1 cellular context compared by ENCODE assay signal in the genomic region with DNA sequence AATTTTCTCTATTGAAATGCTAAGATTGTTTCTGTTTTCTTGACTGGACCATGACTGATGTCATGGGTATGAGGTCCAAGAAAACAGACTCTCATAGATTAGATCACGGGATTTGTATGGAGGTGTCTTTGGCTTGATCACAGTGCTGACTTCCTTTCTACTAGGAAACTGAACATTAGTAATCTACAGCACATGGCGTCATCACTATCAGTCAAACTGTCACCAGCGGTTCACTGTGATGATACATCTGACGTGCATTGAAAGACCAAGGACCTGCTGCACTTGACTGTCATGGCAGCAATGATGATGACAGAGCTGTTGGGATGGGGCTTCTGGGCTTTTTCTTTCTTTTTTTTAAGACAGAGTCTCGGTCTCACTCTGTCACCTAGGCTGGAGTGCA.
TF ChIP-seq lines count a peak whose summit lies in the region.

No MANE protein-coding gene starts in this region.

TF ChIP-seq in K562, 482 proteins besides CTCF, POLR2A, EP300 and RAD21 (continued from another document and continues in another):
- TF ChIP-seq, protein P1, sequence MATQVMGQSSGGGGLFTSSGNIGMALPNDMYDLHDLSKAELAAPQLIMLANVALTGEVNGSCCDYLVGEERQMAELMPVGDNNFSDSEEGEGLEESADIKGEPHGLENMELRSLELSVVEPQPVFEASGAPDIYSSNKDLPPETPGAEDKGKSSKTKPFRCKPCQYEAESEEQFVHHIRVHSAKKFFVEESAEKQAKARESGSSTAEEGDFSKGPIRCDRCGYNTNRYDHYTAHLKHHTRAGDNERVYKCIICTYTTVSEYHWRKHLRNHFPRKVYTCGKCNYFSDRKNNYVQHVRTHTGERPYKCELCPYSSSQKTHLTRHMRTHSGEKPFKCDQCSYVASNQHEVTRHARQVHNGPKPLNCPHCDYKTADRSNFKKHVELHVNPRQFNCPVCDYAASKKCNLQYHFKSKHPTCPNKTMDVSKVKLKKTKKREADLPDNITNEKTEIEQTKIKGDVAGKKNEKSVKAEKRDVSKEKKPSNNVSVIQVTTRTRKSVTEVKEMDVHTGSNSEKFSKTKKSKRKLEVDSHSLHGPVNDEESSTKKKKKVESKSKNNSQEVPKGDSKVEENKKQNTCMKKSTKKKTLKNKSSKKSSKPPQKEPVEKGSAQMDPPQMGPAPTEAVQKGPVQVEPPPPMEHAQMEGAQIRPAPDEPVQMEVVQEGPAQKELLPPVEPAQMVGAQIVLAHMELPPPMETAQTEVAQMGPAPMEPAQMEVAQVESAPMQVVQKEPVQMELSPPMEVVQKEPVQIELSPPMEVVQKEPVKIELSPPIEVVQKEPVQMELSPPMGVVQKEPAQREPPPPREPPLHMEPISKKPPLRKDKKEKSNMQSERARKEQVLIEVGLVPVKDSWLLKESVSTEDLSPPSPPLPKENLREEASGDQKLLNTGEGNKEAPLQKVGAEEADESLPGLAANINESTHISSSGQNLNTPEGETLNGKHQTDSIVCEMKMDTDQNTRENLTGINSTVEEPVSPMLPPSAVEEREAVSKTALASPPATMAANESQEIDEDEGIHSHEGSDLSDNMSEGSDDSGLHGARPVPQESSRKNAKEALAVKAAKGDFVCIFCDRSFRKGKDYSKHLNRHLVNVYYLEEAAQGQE (CRISPR knock-in tag; IDR thresholded peaks at IDR 0.05; ENCODE audit: low read depth) = no peak
- TF ChIP-seq YY1 (IDR thresholded peaks at IDR 0.05; ENCODE audit: borderline replicate concordance in 1 of 3, control insufficient read depth in 1 of 3, extremely low read depth in 1 of 3, insufficient read depth in 3 of 3, insufficient read length in 1 of 3, insufficient replicate concordance in 2 of 3, low read depth in 1 of 3, low read length in 2 of 3) (peak in 1 of 3 experiments; percentile 34), CCNT2 (IDR thresholded peaks at IDR 0.05; ENCODE audit: borderline replicate concordance, extremely low read depth, insufficient read length, low read depth, low read length) (no peak), SETDB1 (IDR thresholded peaks at IDR 0.05; ENCODE audit: low read length) (no peak), ATF1 (CRISPR knock-in tag; IDR thresholded peaks at IDR 0.05) (no peak), ATF1 (tag; IDR thresholded peaks at IDR 0.05) (peak; percentile 95), CBX3 (IDR thresholded peaks at IDR 0.05; ENCODE audit: borderline replicate concordance in 1 of 2, low read length in 2 of 2) (no peak), RAD51 (IDR thresholded peaks at IDR 0.05; ENCODE audit: borderline replicate concordance, low read depth) (no peak), MTA3 (IDR thresholded peaks at IDR 0.05; ENCODE audit: borderline replicate concordance) (peak; percentile 94), ARID3B (CRISPR knock-in tag; IDR thresholded peaks at IDR 0.05; ENCODE audit: borderline replicate concordance) (no peak), FOXK2 (conservative IDR thresholded peaks at IDR 0.05 in 1 of 2, IDR thresholded peaks at IDR 0.05 in 1 of 2; ENCODE audit: low read depth in 2 of 2) (no peak), SP2 (IDR thresholded peaks at IDR 0.05; ENCODE audit: extremely low read depth, low read depth, low read length, poor library complexity, severe bottlenecking) (no peak), ZNF175 (CRISPR knock-in tag; IDR thresholded peaks at IDR 0.05; ENCODE audit: low read depth) (peak; percentile 78), RBM15 (IDR thresholded peaks at IDR 0.05; ENCODE audit: insufficient read depth, low read length) (no peak), CBX2 (IDR thresholded peaks at IDR 0.05; ENCODE audit: insufficient read depth, low read length, poor library complexity, severe bottlenecking) (no peak), TOE1 (IDR thresholded peaks at IDR 0.05; ENCODE audit: borderline replicate concordance) (no peak), TOE1 (CRISPR knock-in tag; IDR thresholded peaks at IDR 0.05; ENCODE audit: borderline replicate concordance, low read depth) (no peak), KLF6 (CRISPR knock-in tag; IDR thresholded peaks at IDR 0.05; ENCODE audit: borderline replicate concordance) (no peak), NONO (IDR thresholded peaks at IDR 0.05; ENCODE audit: low read depth in 2 of 2, low read length in 1 of 2) (no peak), ESRRA (IDR thresholded peaks at IDR 0.05; ENCODE audit: borderline replicate concordance, low read depth) (no peak), RUNX1 (IDR thresholded peaks at IDR 0.05; ENCODE audit: low read depth) (no peak), ZFX (CRISPR knock-in tag; IDR thresholded peaks at IDR 0.05) (no peak), SMARCA4 (IDR thresholded peaks at IDR 0.05) (no peak), E2F3 (CRISPR knock-in tag; IDR thresholded peaks at IDR 0.05) (no peak), ZNF436 (CRISPR knock-in tag; IDR thresholded peaks at IDR 0.05) (no peak), ZBTB1 (CRISPR knock-in tag; IDR thresholded peaks at IDR 0.05; ENCODE audit: borderline replicate concordance, low read depth) (no peak), RCOR1 (IDR thresholded peaks at IDR 0.05; ENCODE audit: borderline replicate concordance in 1 of 2, low read depth in 2 of 2, low read length in 2 of 2) (peak in 1 of 2 experiments; percentile 22; a peak in 1 of 4 replicates), CBX5 (IDR thresholded peaks at IDR 0.05; ENCODE audit: borderline replicate concordance, low read depth) (no peak), ZNF146 (CRISPR knock-in tag; IDR thresholded peaks at IDR 0.05; ENCODE audit: unreplicated experiment) (no peak), ZEB2 (IDR thresholded peaks at IDR 0.05) (no peak), ZNF586 (CRISPR knock-in tag; conservative IDR thresholded peaks at IDR 0.05) (no peak), UBTF (IDR thresholded peaks at IDR 0.05; ENCODE audit: borderline replicate concordance in 1 of 2, low read depth in 2 of 2, low read length in 2 of 2) (no peak), CBX1 (IDR thresholded peaks at IDR 0.05; ENCODE audit: low read depth) (no peak)
- TF ChIP-seq, protein P2, sequence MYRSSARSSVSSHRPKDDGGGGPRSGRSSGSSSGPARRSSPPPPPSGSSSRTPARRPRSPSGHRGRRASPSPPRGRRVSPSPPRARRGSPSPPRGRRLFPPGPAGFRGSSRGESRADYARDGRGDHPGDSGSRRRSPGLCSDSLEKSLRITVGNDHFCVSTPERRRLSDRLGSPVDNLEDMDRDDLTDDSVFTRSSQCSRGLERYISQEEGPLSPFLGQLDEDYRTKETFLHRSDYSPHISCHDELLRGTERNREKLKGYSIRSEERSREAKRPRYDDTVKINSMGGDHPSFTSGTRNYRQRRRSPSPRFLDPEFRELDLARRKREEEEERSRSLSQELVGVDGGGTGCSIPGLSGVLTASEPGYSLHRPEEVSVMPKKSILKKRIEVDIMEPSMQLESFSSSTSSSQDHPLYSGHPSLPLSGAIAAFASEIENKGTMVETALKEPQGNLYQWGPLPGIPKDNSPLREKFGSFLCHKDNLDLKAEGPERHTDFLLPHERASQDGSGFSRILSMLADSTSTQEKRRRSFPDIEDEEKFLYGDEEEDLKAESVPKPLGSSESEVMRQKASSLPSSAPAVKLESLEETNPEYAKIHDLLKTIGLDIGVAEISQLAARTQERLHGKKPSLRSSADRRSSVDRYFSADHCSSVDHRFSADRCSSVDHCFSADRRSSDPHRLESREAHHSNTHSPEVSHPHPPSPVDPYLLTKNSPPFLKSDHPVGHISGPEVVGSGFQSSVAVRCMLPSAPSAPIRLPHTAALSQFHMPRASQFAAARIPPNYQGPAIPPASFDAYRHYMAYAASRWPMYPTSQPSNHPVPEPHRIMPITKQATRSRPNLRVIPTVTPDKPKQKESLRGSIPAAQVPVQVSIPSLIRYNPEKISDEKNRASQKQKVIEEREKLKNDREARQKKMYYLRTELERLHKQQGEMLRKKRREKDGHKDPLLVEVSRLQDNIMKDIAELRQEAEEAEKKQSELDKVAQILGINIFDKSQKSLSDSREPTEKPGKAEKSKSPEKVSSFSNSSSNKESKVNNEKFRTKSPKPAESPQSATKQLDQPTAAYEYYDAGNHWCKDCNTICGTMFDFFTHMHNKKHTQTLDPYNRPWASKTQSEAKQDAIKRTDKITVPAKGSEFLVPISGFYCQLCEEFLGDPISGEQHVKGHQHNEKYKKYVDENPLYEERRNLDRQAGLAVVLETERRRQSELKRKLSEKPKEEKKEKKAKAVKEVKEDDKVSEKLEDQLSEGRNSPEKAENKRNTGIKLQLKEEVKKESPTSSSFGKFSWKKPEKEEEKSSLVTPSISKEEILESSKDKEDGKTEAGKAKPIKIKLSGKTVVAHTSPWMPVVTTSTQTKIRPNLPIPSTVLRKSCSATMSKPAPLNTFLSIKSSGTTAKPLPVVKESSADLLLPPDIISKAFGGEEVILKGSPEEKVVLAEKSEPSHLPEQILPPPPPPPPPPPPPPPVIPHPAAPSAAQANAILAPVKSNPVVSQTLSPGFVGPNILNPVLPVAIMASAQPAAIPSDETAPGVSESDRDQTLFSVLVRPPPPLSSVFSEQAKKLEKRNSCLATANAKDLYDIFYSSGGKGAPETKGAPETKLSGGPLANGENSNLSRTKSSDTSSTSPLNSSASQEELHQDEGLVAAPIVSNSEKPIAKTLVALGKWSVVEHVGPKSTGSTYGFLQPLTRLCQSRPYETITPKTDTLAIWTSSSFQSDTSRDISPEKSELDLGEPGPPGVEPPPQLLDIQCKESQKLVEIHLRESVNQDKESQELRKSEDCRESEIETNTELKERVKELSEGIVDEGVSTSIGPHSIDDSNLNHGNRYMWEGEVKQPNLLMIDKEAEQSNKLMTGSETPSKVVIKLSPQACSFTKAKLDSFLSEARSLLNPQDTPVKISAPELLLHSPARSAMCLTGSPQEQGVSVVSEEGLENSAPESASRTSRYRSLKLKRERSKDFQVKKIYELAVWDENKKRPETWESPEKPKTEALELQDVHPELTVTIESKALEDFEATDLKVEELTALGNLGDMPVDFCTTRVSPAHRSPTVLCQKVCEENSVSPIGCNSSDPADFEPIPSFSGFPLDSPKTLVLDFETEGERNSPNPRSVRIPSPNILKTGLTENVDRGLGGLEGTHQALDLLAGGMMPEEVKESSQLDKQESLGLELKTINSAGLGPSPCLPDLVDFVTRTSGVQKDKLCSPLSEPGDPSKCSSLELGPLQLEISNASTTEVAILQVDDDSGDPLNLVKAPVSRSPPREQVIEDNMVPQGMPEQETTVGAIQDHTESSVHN (IDR thresholded peaks at IDR 0.05; ENCODE audit: borderline replicate concordance in 1 of 2, low read depth in 1 of 2) = no peak
- TF ChIP-seq, protein P3, sequence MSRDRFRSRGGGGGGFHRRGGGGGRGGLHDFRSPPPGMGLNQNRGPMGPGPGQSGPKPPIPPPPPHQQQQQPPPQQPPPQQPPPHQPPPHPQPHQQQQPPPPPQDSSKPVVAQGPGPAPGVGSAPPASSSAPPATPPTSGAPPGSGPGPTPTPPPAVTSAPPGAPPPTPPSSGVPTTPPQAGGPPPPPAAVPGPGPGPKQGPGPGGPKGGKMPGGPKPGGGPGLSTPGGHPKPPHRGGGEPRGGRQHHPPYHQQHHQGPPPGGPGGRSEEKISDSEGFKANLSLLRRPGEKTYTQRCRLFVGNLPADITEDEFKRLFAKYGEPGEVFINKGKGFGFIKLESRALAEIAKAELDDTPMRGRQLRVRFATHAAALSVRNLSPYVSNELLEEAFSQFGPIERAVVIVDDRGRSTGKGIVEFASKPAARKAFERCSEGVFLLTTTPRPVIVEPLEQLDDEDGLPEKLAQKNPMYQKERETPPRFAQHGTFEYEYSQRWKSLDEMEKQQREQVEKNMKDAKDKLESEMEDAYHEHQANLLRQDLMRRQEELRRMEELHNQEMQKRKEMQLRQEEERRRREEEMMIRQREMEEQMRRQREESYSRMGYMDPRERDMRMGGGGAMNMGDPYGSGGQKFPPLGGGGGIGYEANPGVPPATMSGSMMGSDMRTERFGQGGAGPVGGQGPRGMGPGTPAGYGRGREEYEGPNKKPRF (IDR thresholded peaks at IDR 0.05; ENCODE audit: low read depth, low read length) = no peak
- TF ChIP-seq, protein P4, sequence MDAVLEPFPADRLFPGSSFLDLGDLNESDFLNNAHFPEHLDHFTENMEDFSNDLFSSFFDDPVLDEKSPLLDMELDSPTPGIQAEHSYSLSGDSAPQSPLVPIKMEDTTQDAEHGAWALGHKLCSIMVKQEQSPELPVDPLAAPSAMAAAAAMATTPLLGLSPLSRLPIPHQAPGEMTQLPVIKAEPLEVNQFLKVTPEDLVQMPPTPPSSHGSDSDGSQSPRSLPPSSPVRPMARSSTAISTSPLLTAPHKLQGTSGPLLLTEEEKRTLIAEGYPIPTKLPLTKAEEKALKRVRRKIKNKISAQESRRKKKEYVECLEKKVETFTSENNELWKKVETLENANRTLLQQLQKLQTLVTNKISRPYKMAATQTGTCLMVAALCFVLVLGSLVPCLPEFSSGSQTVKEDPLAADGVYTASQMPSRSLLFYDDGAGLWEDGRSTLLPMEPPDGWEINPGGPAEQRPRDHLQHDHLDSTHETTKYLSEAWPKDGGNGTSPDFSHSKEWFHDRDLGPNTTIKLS (IDR thresholded peaks at IDR 0.05; ENCODE audit: borderline replicate concordance, low read depth) = no peak
- TF ChIP-seq, protein P5, sequence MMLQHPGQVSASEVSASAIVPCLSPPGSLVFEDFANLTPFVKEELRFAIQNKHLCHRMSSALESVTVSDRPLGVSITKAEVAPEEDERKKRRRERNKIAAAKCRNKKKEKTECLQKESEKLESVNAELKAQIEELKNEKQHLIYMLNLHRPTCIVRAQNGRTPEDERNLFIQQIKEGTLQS (IDR thresholded peaks at IDR 0.05) = peak; percentile 91
- TF ChIP-seq, protein P5 (CRISPR knock-in tag; conservative IDR thresholded peaks at IDR 0.05) = no peak
